ENCODE assay signal across 27 cellular contexts in genomic region chr9:38244971-38245370, GRCh38.
"Had no signal": no experiment of that assay in that cellular context is flagged by ENCODE, and none has a peak within 500 bp of the region (broad histone marks: within the 10 kb centered on the region; RNA-seq: fewer than 3 reads in every experiment).

No MANE protein-coding gene starts in this region.

- H3K27ac Mint-ChIP-seq: activated CD4-positive, alpha-beta memory T cell treated with anti-CD3 and anti-CD28 coated beads, Interleukin-2, amount 10 ng/mL, durations not matched to agents 7 days and 5 days; activated CD4-positive, alpha-beta T cell treated with anti-CD3 and anti-CD28 coated beads for 36 hours; activated naive CD8-positive, alpha-beta T cell treated with anti-CD3 and anti-CD28 coated beads, Interleukin-2, amount 10 ng/mL, durations not matched to agents 7 days and 5 days; activated T-cell treated with anti-CD3 and anti-CD28 coated beads, Interleukin-2, amount 50 U/mL, for 72 hours; T-helper 17 cell had no signal

- H3K4me2 ChIP-seq: SK-N-SH had no signal

- H3K27ac ChIP-seq: adrenal gland, breast epithelium, Peyer's patch, RWPE1, SJCRH30 had no signal

- H3K4me3 Mint-ChIP-seq: activated CD4-positive, alpha-beta memory T cell treated with anti-CD3 and anti-CD28 coated beads, Interleukin-2, amount 10 ng/mL, durations not matched to agents 7 days and 5 days; activated CD4-positive, alpha-beta T cell treated with anti-CD3 and anti-CD28 coated beads for 36 hours; activated naive CD8-positive, alpha-beta T cell treated with anti-CD3 and anti-CD28 coated beads, Interleukin-2, amount 10 ng/mL, durations not matched to agents 7 days and 5 days; activated T-cell treated with anti-CD3 and anti-CD28 coated beads, Interleukin-2, amount 50 U/mL, for 72 hours had no signal

- H3K4me1 Mint-ChIP-seq: activated CD4-positive, alpha-beta memory T cell treated with anti-CD3 and anti-CD28 coated beads, Interleukin-2, amount 10 ng/mL, durations not matched to agents 7 days and 5 days; activated CD4-positive, alpha-beta T cell treated with anti-CD3 and anti-CD28 coated beads for 36 hours; activated naive CD8-positive, alpha-beta T cell treated with anti-CD3 and anti-CD28 coated beads, Interleukin-2, amount 10 ng/mL, durations not matched to agents 7 days and 5 days; T-helper 17 cell had no signal

- H3K9me3 Mint-ChIP-seq: activated CD4-positive, alpha-beta memory T cell treated with anti-CD3 and anti-CD28 coated beads, Interleukin-2, amount 10 ng/mL, durations not matched to agents 7 days and 5 days; activated naive CD8-positive, alpha-beta T cell treated with anti-CD3 and anti-CD28 coated beads, Interleukin-2, amount 10 ng/mL, durations not matched to agents 7 days and 5 days; activated T-cell treated with anti-CD3 and anti-CD28 coated beads, Interleukin-2, amount 50 U/mL, for 72 hours had no signal

- DNase-seq: activated CD4-positive, alpha-beta memory T cell treated with anti-CD3 and anti-CD28 coated beads, Interleukin-2, amount 10 ng/mL, durations not matched to agents 7 days and 5 days; activated CD4-positive, alpha-beta T cell treated with anti-CD3 and anti-CD28 coated beads for 36 hours; activated CD4-positive, alpha-beta T cell treated with anti-CD3 and anti-CD28 coated beads, Interleukin-2, amount 50 U/mL, for 1 hour; activated naive CD4-positive, alpha-beta T cell treated with anti-CD3 and anti-CD28 coated beads, Interleukin-2, amount 50 U/mL, for 16 hours; activated naive CD8-positive, alpha-beta T cell treated with anti-CD3 and anti-CD28 coated beads, Interleukin-2, amount 10 ng/mL, durations not matched to agents 7 days and 5 days; activated T-cell treated with anti-CD3 and anti-CD28 coated beads for 4 hours; activated T-cell treated with anti-CD3 and anti-CD28 coated beads, Interleukin-2, amount 50 U/mL, for 72 hours; adrenal gland; anterior cingulate cortex; caudate nucleus; IMR-90; KBM-7; NCI-H1105 treated with DMSO at 0.1 percent for 48 hours; NCI-H1436 treated with DMSO at 0.1 percent for 48 hours; NCI-H187; NCI-H2081; NCI-H510A treated with DMSO at 0.1 percent for 48 hours; NCI-H69; NK-92 treated with Interleukin-12 subunit alpha and Interleukin-12 subunit beta, amount 100 ng/mL, for 24 hours; Peyer's patch; Right ventricle myocardium superior; SJCRH30; T-helper 17 cell; T-helper 9 cell had no signal

- H3K4me1 ChIP-seq: adrenal gland, breast epithelium, Peyer's patch, SJCRH30 had no signal

- ATAC-seq: activated CD4-positive, alpha-beta T cell treated with anti-CD3 and anti-CD28 coated beads for 36 hours; activated T-cell treated with anti-CD3 and anti-CD28 coated beads, Interleukin-2, amount 50 U/mL, for 72 hours; T-helper 17 cell had no signal

- H3K36me3 Mint-ChIP-seq: activated naive CD8-positive, alpha-beta T cell treated with anti-CD3 and anti-CD28 coated beads, Interleukin-2, amount 10 ng/mL, durations not matched to agents 7 days and 5 days had no signal

- H3K9me2 ChIP-seq: SK-N-SH had no signal

- H3K4me3 ChIP-seq: adrenal gland, breast epithelium, Peyer's patch, SJCRH30 had no signal

- H3K9me3 ChIP-seq: adrenal gland, breast epithelium, Peyer's patch, SJCRH30, SK-N-SH had no signal

- H3K27me3 ChIP-seq: adrenal gland, breast epithelium, Peyer's patch, SJCRH30 had no signal

- H3K36me3 ChIP-seq: adrenal gland, breast epithelium, Peyer's patch, SJCRH30 had no signal
